20 cellular contexts compared by ENCODE assay signal in the genomic region with DNA sequence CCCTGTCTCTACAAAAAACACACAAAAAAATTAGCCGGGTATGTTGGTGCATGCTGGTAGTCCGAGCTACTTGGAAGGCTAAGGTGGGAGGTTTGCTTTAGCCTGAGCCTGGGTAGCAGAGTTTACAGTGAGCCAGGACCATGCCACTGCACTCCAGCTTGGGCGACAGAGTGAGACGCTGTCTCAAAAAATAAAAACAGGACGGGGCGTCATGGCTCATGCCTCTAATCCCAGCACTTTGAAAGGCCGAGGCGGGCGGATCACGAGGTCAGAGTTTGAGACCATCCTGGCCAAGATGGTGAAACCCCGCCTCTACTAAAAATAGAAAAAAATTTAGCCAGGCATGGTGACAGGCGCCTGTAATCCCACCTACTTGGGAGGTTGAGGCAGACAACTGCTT.
"Had no signal": no experiment of that assay in that cellular context is flagged by ENCODE, and none has a peak within 500 bp of the region (broad histone marks: within the 10 kb centered on the region; RNA-seq: fewer than 3 reads in every experiment).

No MANE protein-coding gene starts in this region.

- H3K27ac ChIP-seq: breast epithelium, coronary artery, hepatocyte, upper lobe of right lung had no signal

- H3K4me3 ChIP-seq: breast epithelium, coronary artery, hepatocyte, upper lobe of right lung had no signal

- H3K9me3 ChIP-seq: breast epithelium, upper lobe of right lung had no signal

- H3K36me3 ChIP-seq: breast epithelium had no signal

- ATAC-seq: activated CD4-positive, alpha-beta T cell treated with anti-CD3 and anti-CD28 coated beads for 36 hours; activated T-cell treated with anti-CD3 and anti-CD28 coated beads, Interleukin-2, amount 50 U/mL, for 4 hours; stimulated activated naive CD8-positive, alpha-beta T cell treated with anti-CD3 and anti-CD28 coated beads, Interleukin-15, Interleukin-2, amounts not matched to agents 100 U/mL and 50 U/mL, for 24 hours; upper lobe of right lung had no signal

- H3K4me1 ChIP-seq: breast epithelium, upper lobe of right lung had no signal

- H3K27me3 ChIP-seq: breast epithelium, hepatocyte, upper lobe of right lung had no signal

- DNase-seq: activated B cell treated with CpG ODN at 0.5 μM for 24 hours; activated CD4-positive, alpha-beta T cell treated with anti-CD3 and anti-CD28 coated beads for 36 hours; activated CD4-positive, alpha-beta T cell treated with anti-CD3 and anti-CD28 coated beads, Interleukin-2, amount 50 U/mL, for 4 hours; activated CD8-positive, alpha-beta memory T cell treated with anti-CD3 and anti-CD28 coated beads for 24 hours; activated CD8-positive, alpha-beta memory T cell treated with anti-CD3 and anti-CD28 coated beads, Interleukin-2, amount 50 U/mL, for 4 hours; activated naive CD4-positive, alpha-beta T cell treated with Interleukin-2 at 50 U/mL for 16 hours; activated naive CD8-positive, alpha-beta T cell treated with anti-CD3 and anti-CD28 coated beads for 36 hours; activated T-cell treated with anti-CD3 and anti-CD28 coated beads, Interleukin-2, amount 50 U/mL, for 4 hours; cerebellar nuclear complex; foreskin fibroblast; kidney glomerular epithelial cell; nucleus accumbens; retina; stimulated activated CD4-positive, alpha-beta T cell treated with anti-CD3 and anti-CD28 coated beads, Interleukin-12 subunit alpha, Interleukin-12 subunit beta, amount 100 ng/mL, for 4 hours; stimulated activated CD4-positive, alpha-beta T cell treated with anti-CD3 and anti-CD28 coated beads, Interleukin-4, amount 100 ng/mL, for 4 hours; stimulated activated naive CD8-positive, alpha-beta T cell treated with anti-CD3 and anti-CD28 coated beads, Interleukin-15, Interleukin-2, amounts not matched to agents 100 U/mL and 50 U/mL, for 24 hours; upper lobe of right lung had no signal
